Comparison of ENCODE assay signal across 1 cellular context in the genomic region with DNA sequence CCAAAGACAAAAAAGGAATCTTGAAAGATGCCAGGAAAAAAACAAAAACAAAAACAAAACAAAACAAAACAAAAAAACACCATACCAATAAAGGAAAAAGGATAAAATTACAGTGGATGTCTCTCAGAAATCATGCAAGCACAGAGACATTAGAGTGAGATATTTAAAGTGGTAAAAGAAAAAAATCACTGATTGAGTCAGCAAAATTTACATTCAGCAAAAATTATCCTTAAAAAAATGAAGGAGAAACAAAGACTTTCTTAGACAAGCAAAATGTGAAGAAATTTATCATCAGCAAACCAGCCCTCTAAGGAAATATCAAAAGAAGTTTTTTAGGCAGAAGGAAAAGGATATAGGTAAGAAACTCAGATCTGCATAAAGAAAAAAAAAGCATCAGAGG.
TF ChIP-seq lines count a peak whose summit lies in the region.

No MANE protein-coding gene starts in this region.

TF ChIP-seq in A549, 52 proteins besides CTCF, POLR2A, EP300 and RAD21 (continued from another document):
- TF ChIP-seq NFE2L2 (conservative IDR thresholded peaks at IDR 0.05; ENCODE audit: low read length) (no peak), RNF2 (IDR thresholded peaks at IDR 0.05; ENCODE audit: borderline replicate concordance, low read depth) (no peak), ZFP36 (IDR thresholded peaks at IDR 0.05; ENCODE audit: borderline replicate concordance, partially characterized antibody) (no peak), ZC3H11A (IDR thresholded peaks at IDR 0.05) (no peak)
